In genomic region chr9:127158995-127159801, GRCh38 we compare ENCODE assay signal across 8 cellular contexts. TPM values are rescaled to one million over a fixed set of nuclear protein-coding genes. Genes with fewer than 3 reads are reported as not detected.
DNase-seq lines count a peak whose midpoint lies in the region; ATAC-seq lines count a peak whose summit lies in the region.

No MANE protein-coding gene starts in this region.

- no peak for ATAC-seq in HG02938 (IDR thresholded peaks at IDR 0.05; ENCODE audit: unreplicated experiment)

- DNase-seq in Daoy (ENCODE audit: low read depth) (peak; percentile 95), RKO (ENCODE audit: low spot score) (peak; percentile 88), fibroblast of peridontal ligament (ENCODE audit: extremely low read depth) (peak; percentile 82), occipital lobe (lab: John Stamatoyannopoulos, UW) (peak; percentile 60), DMS53 treated with DMSO at 0.1 percent for 48 hours (lab: John Stamatoyannopoulos, UW; ENCODE audit: unreplicated experiment) (no peak), DMS79 (lab: John Stamatoyannopoulos, UW) (no peak)
- no peak for DNase-seq in activated CD4-positive, alpha-beta T cell treated with anti-CD3 and anti-CD28 coated beads for 48 hours

RNA-seq across cellular contexts. Expression of gene ANGPTL2, which starts 36.8 kb away (rescaled TPM):
- total RNA-seq in Daoy (2014; rRNA removed; shearing (Covaris generic)), result 12.4 and 18.6 TPM in 2 replicates
- 2.7 TPM for total RNA-seq in occipital lobe

Comparison
In these comparisons a context has a peak if more than half of its experiments do, and no peak if none do; other contexts are left out.
1. DNase-seq: peak in Daoy (single experiment), RKO (single experiment), fibroblast of peridontal ligament (single experiment) and occipital lobe (single experiment); none in DMS53 treated with DMSO at 0.1 percent for 48 hours (single experiment), activated CD4-positive, alpha-beta T cell treated with anti-CD3 and anti-CD28 coated beads for 48 hours (single experiment) and DMS79 (single experiment).